ENCODE assay signal across 10 cellular contexts in the genomic region with DNA sequence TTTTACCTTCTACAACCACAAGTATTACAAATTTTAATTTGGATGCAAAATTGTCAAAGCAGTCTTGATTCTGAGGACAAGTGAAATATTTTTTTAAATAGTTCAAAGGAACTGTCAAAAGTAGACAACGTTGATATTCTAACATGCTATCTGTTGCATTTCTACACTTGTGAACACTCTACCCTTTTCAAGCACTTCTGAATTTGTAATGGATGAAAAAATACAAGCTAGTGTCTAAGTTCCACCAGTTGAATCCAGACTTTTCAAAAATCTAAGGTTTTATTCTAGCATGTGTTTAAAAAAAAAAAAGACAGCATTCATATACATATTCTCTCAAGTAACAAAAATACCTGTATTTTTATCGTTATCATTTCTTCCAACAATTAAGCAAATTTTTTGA. TPM values are rescaled to one million over a fixed set of nuclear protein-coding genes. Genes with fewer than 3 reads are reported as not detected.
A peak's percentile ranks its signal among the peaks of the same experiment; 100 is the strongest.
DNase-seq lines count a peak whose midpoint lies in the region; ATAC-seq, FAIRE-seq and TF ChIP-seq lines count a peak whose summit lies in the region.
"Had no signal": no experiment of that assay in that cellular context is flagged by ENCODE, and none has a peak within 500 bp of the region (broad histone marks: within the 10 kb centered on the region; RNA-seq: fewer than 3 reads in every experiment).

No MANE protein-coding gene starts in this region.

- no peak for DNase-seq in activated CD4-positive, alpha-beta T cell treated with anti-CD3 and anti-CD28 coated beads for 36 hours
- no peak for DNase-seq in activated CD4-positive, alpha-beta T cell treated with anti-CD3 and anti-CD28 coated beads for 48 hours
- DNase-seq in activated B cell treated with CpG ODN at 0.5 μM for 24 hours: no peak
- no peak for DNase-seq in GM10248 (ENCODE audit: extremely low spot score)
- DNase-seq in D341Med (ENCODE audit: low spot score): no peak
- no peak for DNase-seq in GM12892 (ENCODE audit: insufficient read length)
- DNase-seq: GOT3, NCI-H510A had no signal

- no peak for TF ChIP-seq POLR2A in GM12892 (IDR thresholded peaks at IDR 0.05; ENCODE audit: low read depth, low read length)

- no peaks in the 10 kb centered on the region for H3K27me3 Mint-ChIP-seq in activated CD4-positive, alpha-beta T cell treated with anti-CD3 and anti-CD28 coated beads for 36 hours
- H3K27me3 Mint-ChIP-seq in activated B cell treated with CpG ODN at 0.5 μM for 24 hours: no peaks in the 10 kb centered on the region
- H3K27me3 Mint-ChIP-seq in stimulated activated memory B cell treated with anti-CD40 and anti-IgM and Interleukin-4, amounts not matched to agents 10 μg/mL and 1 μg/mL and 100 μg/mL, for 72 hours: no peaks in the 10 kb centered on the region

- TF ChIP-seq CTCF in activated B cell treated with CpG ODN at 0.5 μM for 24 hours (IDR thresholded peaks at IDR 0.05): no peak
- no peak for TF ChIP-seq CTCF in GM10248 (IDR thresholded peaks at IDR 0.05; ENCODE audit: control extremely low read depth, extremely low read depth, low read depth, missing control alignments)

- H3K9me3 Mint-ChIP-seq in activated CD4-positive, alpha-beta T cell treated with anti-CD3 and anti-CD28 coated beads for 36 hours (ENCODE audit: low read depth): no peaks in the 10 kb centered on the region
- H3K9me3 Mint-ChIP-seq in activated B cell treated with CpG ODN at 0.5 μM for 24 hours: no peaks in the 10 kb centered on the region
- H3K9me3 Mint-ChIP-seq in stimulated activated memory B cell treated with anti-CD40 and anti-IgM and Interleukin-4, amounts not matched to agents 10 μg/mL and 1 μg/mL and 100 μg/mL, for 72 hours: no peaks in the 10 kb centered on the region

- POLR2A ChIA-PET in activated CD4-positive, alpha-beta T cell treated with anti-CD3 and anti-CD28 coated beads for 36 hours (lab: Charles Lee): interaction anchor here (1.3 kb wide), 1 partner anchor 11 kb away, joined by 6 read pairs; no protein-coding TSS in a partner anchor
- POLR2A ChIA-PET in activated B cell treated with CpG ODN at 0.5 μM for 24 hours (lab: Charles Lee) (interaction anchor here (1.6 kb wide), 1 partner anchor 952 kb away, joined by 4 read pairs; a partner anchor contains a TSS), GM10248 (lab: Yijun Ruan, JAX) (no interaction called here)

- ATAC-seq in activated CD4-positive, alpha-beta T cell treated with anti-CD3 and anti-CD28 coated beads for 36 hours: no peak
- ATAC-seq in activated B cell treated with CpG ODN at 0.5 μM for 24 hours (ENCODE audit: low read depth): no peak
- no peak for ATAC-seq in stimulated activated memory B cell treated with anti-CD40 and anti-IgM and Interleukin-4, amounts not matched to agents 10 μg/mL and 1 μg/mL and 100 μg/mL, for 72 hours

- H3K4me3 Mint-ChIP-seq in activated CD4-positive, alpha-beta T cell treated with anti-CD3 and anti-CD28 coated beads for 36 hours: peak overlapping the region; percentile 91
- H3K4me3 Mint-ChIP-seq in activated B cell treated with CpG ODN at 0.5 μM for 24 hours: peak overlapping the region; percentile 98
- peak overlapping the region; percentile 96 for H3K4me3 Mint-ChIP-seq in stimulated activated memory B cell treated with anti-CD40 and anti-IgM and Interleukin-4, amounts not matched to agents 10 μg/mL and 1 μg/mL and 100 μg/mL, for 72 hours

- H3K4me3 ChIP-seq in iPS-11a (ENCODE audit: low read depth, low read length): peak overlapping the region; percentile 89

- CTCF ChIA-PET in activated CD4-positive, alpha-beta T cell treated with anti-CD3 and anti-CD28 coated beads for 36 hours (lab: Charles Lee): interaction anchor here (1.2 to 2.3 kb wide), 4 partner anchors 9 to 91 kb away, joined by 4 to 13 read pairs (median 6); no protein-coding TSS in a partner anchor
- CTCF ChIA-PET in activated B cell treated with CpG ODN at 0.5 μM for 24 hours (lab: Charles Lee) (no interaction called here), GM10248 (lab: Yijun Ruan, JAX) (no interaction called here)

- no peak for FAIRE-seq in GM12892 (lab: Jason Lieb, UNC)

- intact Hi-C loops in activated CD4-positive, alpha-beta T cell treated with anti-CD3 and anti-CD28 coated beads for 36 hours (cut with DNase I, micrococcal nuclease): loop anchor here (1.0 to 5.0 kb wide), 5 partner anchors 9 to 956 kb away; a partner anchor contains a TSS
- intact Hi-C loops in activated B cell treated with CpG ODN at 0.5 μM for 24 hours (cut with micrococcal nuclease): loop anchor here (1.0 to 5.0 kb wide), 4 partner anchors 9 to 1196 kb away; a partner anchor contains a TSS

- peak overlapping the region; percentile 89 for H3K27ac Mint-ChIP-seq in activated CD4-positive, alpha-beta T cell treated with anti-CD3 and anti-CD28 coated beads for 36 hours
- H3K27ac Mint-ChIP-seq in activated B cell treated with CpG ODN at 0.5 μM for 24 hours: peak overlapping the region; percentile 57
- no peak overlapping the region for H3K27ac Mint-ChIP-seq in stimulated activated memory B cell treated with anti-CD40 and anti-IgM and Interleukin-4, amounts not matched to agents 10 μg/mL and 1 μg/mL and 100 μg/mL, for 72 hours

- peaks cover 49% of the 10 kb centered on the region for H3K4me1 Mint-ChIP-seq in activated CD4-positive, alpha-beta T cell treated with anti-CD3 and anti-CD28 coated beads for 36 hours
- peaks cover 47% of the 10 kb centered on the region for H3K4me1 Mint-ChIP-seq in activated B cell treated with CpG ODN at 0.5 μM for 24 hours
- H3K4me1 Mint-ChIP-seq in stimulated activated memory B cell treated with anti-CD40 and anti-IgM and Interleukin-4, amounts not matched to agents 10 μg/mL and 1 μg/mL and 100 μg/mL, for 72 hours: peaks cover 38% of the 10 kb centered on the region

- H3K36me3 Mint-ChIP-seq in activated CD4-positive, alpha-beta T cell treated with anti-CD3 and anti-CD28 coated beads for 36 hours (ENCODE audit: low read depth): peaks cover 37% of the 10 kb centered on the region
- H3K36me3 Mint-ChIP-seq in activated B cell treated with CpG ODN at 0.5 μM for 24 hours (ENCODE audit: low read depth): peaks cover 31% of the 10 kb centered on the region
- peaks cover 21% of the 10 kb centered on the region for H3K36me3 Mint-ChIP-seq in stimulated activated memory B cell treated with anti-CD40 and anti-IgM and Interleukin-4, amounts not matched to agents 10 μg/mL and 1 μg/mL and 100 μg/mL, for 72 hours

RNA-seq across cellular contexts. Expression of a gene that starts 2.1 kb away (rescaled TPM):
- total RNA-seq in activated CD4-positive, alpha-beta T cell treated with anti-CD3 and anti-CD28 coated beads for 36 hours: 10 to 100 TPM; 38.6 to 42.9 TPM
- total RNA-seq in activated B cell treated with CpG ODN at 0.5 μM for 24 hours: 62.2 and 78.5 TPM in 2 replicates
- 25.0 TPM for polyA plus RNA-seq in GM12892 (2012; ENCODE audit: missing spikeins)

RNA-seq across cellular contexts. Expression of a gene that starts 2.5 kb away (rescaled TPM):
- 10 to 100 TPM; 35.6 to 37.4 TPM for total RNA-seq in activated CD4-positive, alpha-beta T cell treated with anti-CD3 and anti-CD28 coated beads for 36 hours
- 25.4 and 33.8 TPM in 2 replicates for total RNA-seq in activated B cell treated with CpG ODN at 0.5 μM for 24 hours
- polyA plus RNA-seq in GM12892 (2012; ENCODE audit: missing spikeins): 18.1 TPM

RNA-seq across cellular contexts. Expression of a gene that starts 41.4 kb away (rescaled TPM):
- total RNA-seq in activated CD4-positive, alpha-beta T cell treated with anti-CD3 and anti-CD28 coated beads for 36 hours: 10 to 100 TPM; 22.3 to 26.1 TPM
- 13.9 and 19.1 TPM in 2 replicates for total RNA-seq in activated B cell treated with CpG ODN at 0.5 μM for 24 hours
- 27.6 TPM for polyA plus RNA-seq in GM12892 (2012; ENCODE audit: missing spikeins)
